In genomic region chr21:29219165-29219770, GRCh38 we compare ENCODE assay signal across 1 cellular context.
TF ChIP-seq lines count a peak whose summit lies in the region.

No MANE protein-coding gene starts in this region.

TF ChIP-seq in liver, 16 proteins besides CTCF, POLR2A, EP300 and RAD21 (continued from another document):
- TF ChIP-seq, protein P1, sequence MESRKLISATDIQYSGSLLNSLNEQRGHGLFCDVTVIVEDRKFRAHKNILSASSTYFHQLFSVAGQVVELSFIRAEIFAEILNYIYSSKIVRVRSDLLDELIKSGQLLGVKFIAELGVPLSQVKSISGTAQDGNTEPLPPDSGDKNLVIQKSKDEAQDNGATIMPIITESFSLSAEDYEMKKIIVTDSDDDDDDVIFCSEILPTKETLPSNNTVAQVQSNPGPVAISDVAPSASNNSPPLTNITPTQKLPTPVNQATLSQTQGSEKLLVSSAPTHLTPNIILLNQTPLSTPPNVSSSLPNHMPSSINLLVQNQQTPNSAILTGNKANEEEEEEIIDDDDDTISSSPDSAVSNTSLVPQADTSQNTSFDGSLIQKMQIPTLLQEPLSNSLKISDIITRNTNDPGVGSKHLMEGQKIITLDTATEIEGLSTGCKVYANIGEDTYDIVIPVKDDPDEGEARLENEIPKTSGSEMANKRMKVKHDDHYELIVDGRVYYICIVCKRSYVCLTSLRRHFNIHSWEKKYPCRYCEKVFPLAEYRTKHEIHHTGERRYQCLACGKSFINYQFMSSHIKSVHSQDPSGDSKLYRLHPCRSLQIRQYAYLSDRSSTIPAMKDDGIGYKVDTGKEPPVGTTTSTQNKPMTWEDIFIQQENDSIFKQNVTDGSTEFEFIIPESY (IDR thresholded peaks at IDR 0.05) = no peak
- TF ChIP-seq, protein P2, sequence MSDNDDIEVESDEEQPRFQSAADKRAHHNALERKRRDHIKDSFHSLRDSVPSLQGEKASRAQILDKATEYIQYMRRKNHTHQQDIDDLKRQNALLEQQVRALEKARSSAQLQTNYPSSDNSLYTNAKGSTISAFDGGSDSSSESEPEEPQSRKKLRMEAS (IDR thresholded peaks at IDR 0.05) = no peak
